In genomic region chrX:9604111-9604907, GRCh38 we compare ENCODE assay signal across 17 cellular contexts.
DNase-seq lines count a peak whose midpoint lies in the region; ATAC-seq, FAIRE-seq and TF ChIP-seq lines count a peak whose summit lies in the region.
"Had no signal": no experiment of that assay in that cellular context is flagged by ENCODE, and none has a peak within 500 bp of the region (broad histone marks: within the 10 kb centered on the region; RNA-seq: fewer than 3 reads in every experiment).

No MANE protein-coding gene starts in this region.

- peak overlapping the region in 1 of 2 donors; percentile 69 for H3K9ac ChIP-seq in kidney (ENCODE audit: low read length in 2 of 2)
- H3K9ac ChIP-seq: SK-N-SH had no signal

- TF ChIP-seq CTCF in coronary artery (IDR thresholded peaks at IDR 0.05) (no peak), kidney (IDR thresholded peaks at IDR 0.05; ENCODE audit: borderline replicate concordance, extremely low read depth, insufficient read depth) (no peak), psoas muscle (IDR thresholded peaks at IDR 0.05) (no peak), prostate gland (IDR thresholded peaks at IDR 0.05) (no peak)

- ATAC-seq in psoas muscle (peak; percentile 83 to 94 (median 89)), GM21576 (IDR thresholded peaks at IDR 0.05; ENCODE audit: unreplicated experiment) (no peak)
- ATAC-seq in natural killer cell treated with Interleukin-12 subunit alpha and Interleukin-12 subunit beta and Interleukin-15 and Interleukin-18, amount 100 ng/mL, for 72 hours: no peak
- ATAC-seq: upper lobe of right lung, WTC11 had no signal

- peak overlapping the region in 1 of 2 donors; percentile 20 for H3K27ac ChIP-seq in coronary artery
- H3K27ac ChIP-seq in kidney (ENCODE audit: low read depth in 2 of 2, low read length in 2 of 2): peak overlapping the region; percentile 93 to 96
- peak overlapping the region; percentile 54 for H3K27ac ChIP-seq in psoas muscle
- no peak overlapping the region for H3K27ac ChIP-seq in prostate gland
- H3K27ac ChIP-seq: hepatocyte, upper lobe of right lung had no signal

- peaks cover 0 to under 1% of the 10 kb centered on the region in 2 donors for H3K27me3 Mint-ChIP-seq in natural killer cell treated with Interleukin-12 subunit alpha and Interleukin-12 subunit beta and Interleukin-15 and Interleukin-18, amount 100 ng/mL, for 72 hours

- intact Hi-C loops in kidney (cut with DNase I) (no loop called here), psoas muscle (cut with DNase I) (no loop called here), prostate gland (cut with DNase I) (no loop called here)

- H3K4me3 ChIP-seq in coronary artery: peak overlapping the region; percentile 26
- H3K4me3 ChIP-seq in kidney (ENCODE audit: low read length in 2 of 2): peak overlapping the region in 1 of 2 donors; percentile 21
- no peak overlapping the region for H3K4me3 ChIP-seq in psoas muscle
- no peak overlapping the region for H3K4me3 ChIP-seq in prostate gland
- H3K4me3 ChIP-seq: hepatocyte, smooth muscle cell, upper lobe of right lung had no signal

- peaks cover 8 to 31% of the 10 kb centered on the region in 2 donors for H3K4me1 ChIP-seq in kidney (ENCODE audit: control insufficient read depth in 1 of 2, insufficient read depth in 1 of 2, low read depth in 1 of 2, low read length in 2 of 2)
- H3K4me1 ChIP-seq in psoas muscle: no peaks in the 10 kb centered on the region
- no peaks in the 10 kb centered on the region for H3K4me1 ChIP-seq in prostate gland (replicated peaks)
- H3K4me1 ChIP-seq: upper lobe of right lung had no signal

- H3K9me3 ChIP-seq in kidney (ENCODE audit: control insufficient read depth in 1 of 2, low read length in 2 of 2): no peaks in the 10 kb centered on the region
- no peaks in the 10 kb centered on the region for H3K9me3 ChIP-seq in psoas muscle
- H3K9me3 ChIP-seq in prostate gland: no peaks in the 10 kb centered on the region
- H3K9me3 ChIP-seq: SK-N-SH, upper lobe of right lung had no signal

- H3K27me3 ChIP-seq in psoas muscle (ENCODE audit: insufficient read depth in 3 of 3, low read length in 2 of 3): no peaks in the 10 kb centered on the region
- no peaks in the 10 kb centered on the region for H3K27me3 ChIP-seq in prostate gland (replicated peaks; ENCODE audit: insufficient read depth)
- H3K27me3 ChIP-seq: hepatocyte, upper lobe of right lung had no signal

- H3K4me1 Mint-ChIP-seq in natural killer cell treated with Interleukin-12 subunit alpha and Interleukin-12 subunit beta and Interleukin-15 and Interleukin-18, amount 100 ng/mL, for 72 hours (ENCODE audit: low read depth in 2 of 2): peaks cover 0 to 8% of the 10 kb centered on the region in 2 donors

- H3K36me3 Mint-ChIP-seq in natural killer cell treated with Interleukin-12 subunit alpha and Interleukin-12 subunit beta and Interleukin-15 and Interleukin-18, amount 100 ng/mL, for 72 hours: no peaks in the 10 kb centered on the region
- H3K36me3 Mint-ChIP-seq: WTC11 had no signal

- H3K9me3 Mint-ChIP-seq in natural killer cell treated with Interleukin-12 subunit alpha and Interleukin-12 subunit beta and Interleukin-15 and Interleukin-18, amount 100 ng/mL, for 72 hours: no peaks in the 10 kb centered on the region
- H3K9me3 Mint-ChIP-seq: WTC11 had no signal

- H3K4me3 Mint-ChIP-seq in natural killer cell treated with Interleukin-12 subunit alpha and Interleukin-12 subunit beta and Interleukin-15 and Interleukin-18, amount 100 ng/mL, for 72 hours: no peak overlapping the region
- H3K4me3 Mint-ChIP-seq: WTC11 had no signal

- DNase-seq in AG20443 (ENCODE audit: low spot score) (peak; percentile 73), coronary artery (ENCODE audit: low spot score) (no peak), kidney (peak; percentile 93), psoas muscle (peak; percentile 79 to 84), prostate gland (ENCODE audit: low spot score) (no peak)
- no peak for DNase-seq in activated CD4-positive, alpha-beta T cell treated with anti-CD3 and anti-CD28 coated beads, Interleukin-2, amount 50 U/mL, for 48 hours
- DNase-seq in natural killer cell treated with Interleukin-12 subunit alpha and Interleukin-12 subunit beta and Interleukin-15 and Interleukin-18, amount 100 ng/mL, for 72 hours (ENCODE audit: low spot score): no peak
- DNase-seq: activated T-cell treated with anti-CD3 and anti-CD28 coated beads for 4 hours; DMS79; effector memory CD4-positive, alpha-beta T cell; NCI-H2171; SK-N-SH; upper lobe of right lung had no signal

- WGBS in psoas muscle, 3 donors: 38 to 55% (median 38%) methylated on average over 15 to 17 of the region's 17 CpGs
- 73% methylated on average over 9 of the region's 17 CpGs for WGBS in prostate gland

- H3K36me3 ChIP-seq in kidney (ENCODE audit: control insufficient read depth in 1 of 2, insufficient read depth in 2 of 2, low read length in 2 of 2): no peaks in the 10 kb centered on the region
- H3K36me3 ChIP-seq in psoas muscle (ENCODE audit: insufficient read depth in 1 of 2, low read depth in 1 of 2): no peaks in the 10 kb centered on the region
- H3K36me3 ChIP-seq in prostate gland: no peaks in the 10 kb centered on the region
- H3K36me3 ChIP-seq: upper lobe of right lung had no signal

- no peak for TF ChIP-seq POLR2A in prostate gland (IDR thresholded peaks at IDR 0.05)

- H3K27ac Mint-ChIP-seq in natural killer cell treated with Interleukin-12 subunit alpha and Interleukin-12 subunit beta and Interleukin-15 and Interleukin-18, amount 100 ng/mL, for 72 hours: no peak overlapping the region
- H3K27ac Mint-ChIP-seq: WTC11 had no signal

- no peak for FAIRE-seq in kidney (lab: Jason Lieb, UNC)

Comparison
In these comparisons a context has a peak if more than half of its experiments do, and no peak if none do; other contexts are left out.
1. DNase-seq: peak in AG20443 (single experiment), kidney (single experiment) and psoas muscle (2 of 2); none in coronary artery (single experiment), prostate gland (single experiment), activated CD4-positive, alpha-beta T cell treated with anti-CD3 and anti-CD28 coated beads, Interleukin-2, amount 50 U/mL, for 48 hours (0 of 2) and natural killer cell treated with Interleukin-12 subunit alpha and Interleukin-12 subunit beta and Interleukin-15 and Interleukin-18, amount 100 ng/mL, for 72 hours (single experiment).
2. H3K27ac ChIP-seq: peak in kidney (2 of 2) and psoas muscle (single experiment); none in prostate gland (0 of 2).
3. ATAC-seq: peak in psoas muscle (4 of 4); none in GM21576 (single experiment) and natural killer cell treated with Interleukin-12 subunit alpha and Interleukin-12 subunit beta and Interleukin-15 and Interleukin-18, amount 100 ng/mL, for 72 hours (0 of 2).